16 cellular contexts compared by ENCODE assay signal in the genomic region with DNA sequence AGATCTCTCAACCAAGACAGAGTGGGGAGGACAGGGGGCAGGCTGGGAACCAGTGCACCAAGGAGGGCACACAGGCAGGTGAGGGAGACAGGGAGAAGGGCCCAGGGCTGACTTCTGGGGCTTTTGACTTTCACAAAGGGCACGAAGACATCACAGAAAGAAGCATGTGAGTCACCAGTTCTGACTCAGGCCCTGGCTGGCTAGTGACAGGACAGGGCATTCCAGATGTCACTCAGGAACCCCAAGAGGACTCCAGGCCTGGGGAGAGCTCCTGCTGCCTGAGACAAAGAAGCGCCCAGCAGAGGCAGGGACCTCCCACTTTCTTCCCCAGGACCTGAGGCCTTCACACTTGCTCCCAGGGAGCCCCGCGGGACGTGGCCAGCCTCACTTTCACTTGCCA.
DNase-seq lines count a peak whose midpoint lies in the region; ATAC-seq and TF ChIP-seq lines count a peak whose summit lies in the region.
"Had no signal": no experiment of that assay in that cellular context is flagged by ENCODE, and none has a peak within 500 bp of the region (broad histone marks: within the 10 kb centered on the region; RNA-seq: fewer than 3 reads in every experiment).

No MANE protein-coding gene starts in this region.

- H3K36me3 ChIP-seq in neuronal stem cell (replicated peaks in 1 of 2; ENCODE audit: control insufficient read depth in 2 of 2, insufficient read depth in 2 of 2, low read length in 2 of 2): no peaks in the 10 kb centered on the region
- H3K36me3 ChIP-seq: upper lobe of left lung had no signal

- H3K18ac ChIP-seq in neuronal stem cell (ENCODE audit: low read length): peak overlapping the region; percentile 86

- H3K4me3 ChIP-seq in neuronal stem cell (ENCODE audit: low read length in 2 of 2): no peak overlapping the region
- H3K4me3 ChIP-seq: mucosa of descending colon had no signal

- H3K9me3 ChIP-seq in neuronal stem cell (replicated peaks in 1 of 2; ENCODE audit: control insufficient read depth in 2 of 2, insufficient read depth in 1 of 2, low read depth in 1 of 2, low read length in 2 of 2): no peaks in the 10 kb centered on the region
- H3K9me3 ChIP-seq: mucosa of descending colon, upper lobe of left lung had no signal

- H2AK5ac ChIP-seq in neuronal stem cell (ENCODE audit: low read depth, low read length): peak overlapping the region; percentile 99

- no peak overlapping the region for H3K27ac ChIP-seq in neuronal stem cell (replicated peaks; ENCODE audit: low read length)
- H3K27ac ChIP-seq: upper lobe of left lung had no signal

- intact Hi-C loops in activated T-helper 1 cell treated with anti-CD3 and anti-CD28 coated beads, Interleukin-12 subunit alpha, Interleukin-12 subunit beta, Interleukin-2, Interleukin-4 antibody, amounts not matched to agents 30 ng/mL and 10 ng/mL and 1 ng/mL, durations not matched to agents 14 hours and 24 hours and 36 hours (cut with micrococcal nuclease): loop anchor here (1.0 to 10.0 kb wide), 4 partner anchors 940 to 1541 kb away; no protein-coding TSS in a partner anchor

- H3K4me1 Mint-ChIP-seq in brain: peaks cover 30% of the 10 kb centered on the region
- no peaks in the 10 kb centered on the region for H3K4me1 Mint-ChIP-seq in T-cell
- no peaks in the 10 kb centered on the region for H3K4me1 Mint-ChIP-seq in activated T-helper 1 cell treated with anti-CD3 and anti-CD28 coated beads, Interleukin-12 subunit alpha, Interleukin-12 subunit beta, Interleukin-2, Interleukin-4 antibody, amounts not matched to agents 30 ng/mL and 10 ng/mL and 1 ng/mL, durations not matched to agents 14 hours and 24 hours and 36 hours (ENCODE audit: low read depth)

- WGBS in neuronal stem cell (ENCODE audit: extremely low coverage in 2 of 2, insufficient read length in 2 of 2, insufficient replicate concordance in 1 of 2), 2 donors: no CpG with 5 or more reads among the region's 5 CpGs

- ATAC-seq in T-cell (replicated peaks in 1 of 4): no peak

- H2BK15ac ChIP-seq in neuronal stem cell (ENCODE audit: low read length): peak overlapping the region; percentile 95

- H3K27ac Mint-ChIP-seq in brain (peak overlapping the region in 3 of 5 experiments; percentile 46 to 86 (median 68)), T-cell (no peak overlapping the region)
- no peak overlapping the region for H3K27ac Mint-ChIP-seq in activated T-helper 1 cell treated with anti-CD3 and anti-CD28 coated beads, Interleukin-12 subunit alpha, Interleukin-12 subunit beta, Interleukin-2, Interleukin-4 antibody, amounts not matched to agents 30 ng/mL and 10 ng/mL and 1 ng/mL, durations not matched to agents 14 hours and 24 hours and 36 hours

- H3K4me1 ChIP-seq in neuronal stem cell (ENCODE audit: control insufficient read depth in 2 of 2, insufficient read depth in 1 of 2, low read depth in 1 of 2, low read length in 2 of 2): peaks cover 0 to 2% of the 10 kb centered on the region in 2 donors

- H2BK120ac ChIP-seq in neuronal stem cell (ENCODE audit: low read depth, low read length): peak overlapping the region; percentile 75

- peak overlapping the region; percentile 47 for H4K91ac ChIP-seq in neuronal stem cell (ENCODE audit: low read depth, low read length, poor library complexity)

- peaks cover 0 to 4% (median 0%) of the 10 kb centered on the region in 3 experiments for H3K27me3 ChIP-seq in neuronal stem cell (ENCODE audit: control insufficient read depth in 3 of 3, insufficient read depth in 3 of 3, low read depth in 1 of 3, low read length in 3 of 3)
- H3K27me3 ChIP-seq: upper lobe of left lung had no signal

- H2BK5ac ChIP-seq in neuronal stem cell (ENCODE audit: low read length): peak overlapping the region; percentile 83

- CTCF ChIA-PET in T-cell (lab: Charles Lee): no interaction called here

- no peak overlapping the region for H2AFZ ChIP-seq in neuronal stem cell (ENCODE audit: low read length)

- no peak overlapping the region for H3K9ac ChIP-seq in neuronal stem cell (ENCODE audit: low read depth, low read length, poor library complexity)

- peak overlapping the region; percentile 51 for H2BK12ac ChIP-seq in neuronal stem cell (ENCODE audit: low read length)

- H3K9me3 Mint-ChIP-seq in brain (no peaks in the 10 kb centered on the region), T-cell (no peaks in the 10 kb centered on the region)
- no peaks in the 10 kb centered on the region for H3K9me3 Mint-ChIP-seq in activated T-helper 1 cell treated with anti-CD3 and anti-CD28 coated beads, Interleukin-12 subunit alpha, Interleukin-12 subunit beta, Interleukin-2, Interleukin-4 antibody, amounts not matched to agents 30 ng/mL and 10 ng/mL and 1 ng/mL, durations not matched to agents 14 hours and 24 hours and 36 hours

- no peak for TF ChIP-seq CTCF in brain (conservative IDR thresholded peaks at IDR 0.05)

- POLR2A ChIA-PET in T-cell (lab: Charles Lee): no interaction called here

- no peak overlapping the region for H3K4me2 ChIP-seq in neuronal stem cell (ENCODE audit: insufficient read depth, low read length, poor library complexity, severe bottlenecking)

- peaks cover 9% of the 10 kb centered on the region for H3K27me3 Mint-ChIP-seq in brain
- H3K27me3 Mint-ChIP-seq in T-cell: peaks cover 14 to 16% of the 10 kb centered on the region in 2 donors
- H3K27me3 Mint-ChIP-seq in activated T-helper 1 cell treated with anti-CD3 and anti-CD28 coated beads, Interleukin-12 subunit alpha, Interleukin-12 subunit beta, Interleukin-2, Interleukin-4 antibody, amounts not matched to agents 30 ng/mL and 10 ng/mL and 1 ng/mL, durations not matched to agents 14 hours and 24 hours and 36 hours (ENCODE audit: insufficient read depth): no peaks in the 10 kb centered on the region

- no peaks in the 10 kb centered on the region for H3K79me1 ChIP-seq in neuronal stem cell (ENCODE audit: low read depth, low read length)

- no peak overlapping the region for H3K4me3 Mint-ChIP-seq in brain
- no peak overlapping the region for H3K4me3 Mint-ChIP-seq in T-cell
- no peak overlapping the region for H3K4me3 Mint-ChIP-seq in activated T-helper 1 cell treated with anti-CD3 and anti-CD28 coated beads, Interleukin-12 subunit alpha, Interleukin-12 subunit beta, Interleukin-2, Interleukin-4 antibody, amounts not matched to agents 30 ng/mL and 10 ng/mL and 1 ng/mL, durations not matched to agents 14 hours and 24 hours and 36 hours

- H3K14ac ChIP-seq in neuronal stem cell (ENCODE audit: low read length): no peak overlapping the region

- H4K8ac ChIP-seq in neuronal stem cell (ENCODE audit: low read depth, low read length): peak overlapping the region; percentile 97

- H3K36me3 Mint-ChIP-seq in brain: no peaks in the 10 kb centered on the region
- no peaks in the 10 kb centered on the region for H3K36me3 Mint-ChIP-seq in T-cell
- H3K36me3 Mint-ChIP-seq in activated T-helper 1 cell treated with anti-CD3 and anti-CD28 coated beads, Interleukin-12 subunit alpha, Interleukin-12 subunit beta, Interleukin-2, Interleukin-4 antibody, amounts not matched to agents 30 ng/mL and 10 ng/mL and 1 ng/mL, durations not matched to agents 14 hours and 24 hours and 36 hours (ENCODE audit: low read depth): no peaks in the 10 kb centered on the region
- H3K36me3 Mint-ChIP-seq: CD4-positive, alpha-beta memory T cell had no signal

- H3K4ac ChIP-seq in neuronal stem cell (ENCODE audit: low read length): no peak overlapping the region

- peak; percentile 75 for DNase-seq in Daoy (ENCODE audit: low read depth)
- peak; percentile 5 for DNase-seq in LHCN-M2 (ENCODE audit: low read depth)
- DNase-seq in neuronal stem cell (ENCODE audit: low spot score): no peak
- no peak for DNase-seq in T-cell
- no peak for DNase-seq in activated T-helper 1 cell treated with anti-CD3 and anti-CD28 coated beads, Interleukin-12 subunit alpha, Interleukin-12 subunit beta, Interleukin-2, Interleukin-4 antibody, amounts not matched to agents 30 ng/mL and 10 ng/mL and 1 ng/mL, durations not matched to agents 14 hours and 24 hours and 36 hours (ENCODE audit: low spot score)
- DNase-seq in NCI-H2029 treated with DMSO at 0.1 percent for 48 hours (lab: John Stamatoyannopoulos, UW): no peak
- DNase-seq: CD4-positive, alpha-beta memory T cell; effector CD8-positive, alpha-beta T cell; foreskin melanocyte; GDM1; mucosa of descending colon; NCI-H2081 treated with DMSO at 0.1 percent for 48 hours; posterior cingulate gyrus; stimulated activated CD8-positive, alpha-beta memory T cell treated with anti-CD3 and anti-CD28 coated beads, Interleukin-4, amount 100 ng/mL, for 48 hours had no signal

- peak overlapping the region; percentile 61 for H3K23ac ChIP-seq in neuronal stem cell (ENCODE audit: low read depth, low read length, poor library complexity)

Comparison
In these comparisons a context has a peak if more than half of its experiments do, and no peak if none do; other contexts are left out.
1. DNase-seq: peak in Daoy (single experiment) and LHCN-M2 (single experiment); none in neuronal stem cell (single experiment), T-cell (0 of 34), activated T-helper 1 cell treated with anti-CD3 and anti-CD28 coated beads, Interleukin-12 subunit alpha, Interleukin-12 subunit beta, Interleukin-2, Interleukin-4 antibody, amounts not matched to agents 30 ng/mL and 10 ng/mL and 1 ng/mL, durations not matched to agents 14 hours and 24 hours and 36 hours (single experiment) and NCI-H2029 treated with DMSO at 0.1 percent for 48 hours (single experiment).
2. H3K27ac Mint-ChIP-seq: peak in brain (3 of 5); none in T-cell (0 of 2) and activated T-helper 1 cell treated with anti-CD3 and anti-CD28 coated beads, Interleukin-12 subunit alpha, Interleukin-12 subunit beta, Interleukin-2, Interleukin-4 antibody, amounts not matched to agents 30 ng/mL and 10 ng/mL and 1 ng/mL, durations not matched to agents 14 hours and 24 hours and 36 hours (single experiment).